In genomic region chr2:233960203-233960602, GRCh38 we compare ENCODE assay signal across 22 cellular contexts. TPM values are rescaled to one million over a fixed set of nuclear protein-coding genes. Genes with fewer than 3 reads are reported as not detected.
DNase-seq lines count a peak whose midpoint lies in the region; ATAC-seq and TF ChIP-seq lines count a peak whose summit lies in the region.
"Had no signal": no experiment of that assay in that cellular context is flagged by ENCODE, and none has a peak within 500 bp of the region (broad histone marks: within the 10 kb centered on the region; RNA-seq: fewer than 3 reads in every experiment).

No MANE protein-coding gene starts in this region.

- H3K27ac Mint-ChIP-seq in activated CD8-positive, alpha-beta T cell treated with anti-CD3 and anti-CD28 coated beads for 36 hours, result no peak overlapping the region
- H3K27ac Mint-ChIP-seq in activated CD8-positive, alpha-beta T cell treated with anti-CD3 and anti-CD28 coated beads, Interleukin-2, amount 10 ng/mL, durations not matched to agents 7 days and 5 days, result no peak overlapping the region
- no peak overlapping the region for H3K27ac Mint-ChIP-seq in activated T-helper 17 cell treated with anti-CD3 and anti-CD28 coated beads, Interleukin-2, amount 50 U/mL, for 72 hours
- no peak overlapping the region for H3K27ac Mint-ChIP-seq in stimulated activated effector memory CD8-positive, alpha-beta T cell treated with anti-CD3 and anti-CD28 coated beads, Interleukin-12 subunit alpha, Interleukin-12 subunit beta, amount 100 ng/mL, for 72 hours
- H3K27ac Mint-ChIP-seq: CD14-positive monocyte; CD4-positive, alpha-beta T cell; CD8-positive, alpha-beta memory T cell had no signal

- POLR2A ChIA-PET in activated CD8-positive, alpha-beta T cell treated with anti-CD3 and anti-CD28 coated beads for 36 hours (lab: Charles Lee), result no interaction called here
- POLR2A ChIA-PET in activated CD8-positive, alpha-beta T cell treated with anti-CD3 and anti-CD28 coated beads, Interleukin-2, amount 10 ng/mL, durations not matched to agents 7 days and 5 days (lab: Charles Lee), result no interaction called here

- ATAC-seq in activated CD8-positive, alpha-beta T cell treated with anti-CD3 and anti-CD28 coated beads for 36 hours, result peak; percentile 30
- ATAC-seq in activated CD8-positive, alpha-beta T cell treated with anti-CD3 and anti-CD28 coated beads, Interleukin-2, amount 10 ng/mL, durations not matched to agents 7 days and 5 days, result no peak
- ATAC-seq in activated T-helper 17 cell treated with anti-CD3 and anti-CD28 coated beads, Interleukin-2, amount 50 U/mL, for 72 hours (replicated peaks), result peak; percentile 29
- peak; percentile 60 for ATAC-seq in stimulated activated effector memory CD8-positive, alpha-beta T cell treated with anti-CD3 and anti-CD28 coated beads, Interleukin-12 subunit alpha, Interleukin-12 subunit beta, amount 100 ng/mL, for 72 hours
- ATAC-seq: A549, GM12878 had no signal

- CTCF ChIA-PET in activated CD8-positive, alpha-beta T cell treated with anti-CD3 and anti-CD28 coated beads for 36 hours (lab: Charles Lee), result no interaction called here
- CTCF ChIA-PET in activated CD8-positive, alpha-beta T cell treated with anti-CD3 and anti-CD28 coated beads, Interleukin-2, amount 10 ng/mL, durations not matched to agents 7 days and 5 days (lab: Charles Lee), result no interaction called here

- no peaks in the 10 kb centered on the region for H3K9me3 Mint-ChIP-seq in activated CD8-positive, alpha-beta T cell treated with anti-CD3 and anti-CD28 coated beads for 36 hours
- H3K9me3 Mint-ChIP-seq in activated CD8-positive, alpha-beta T cell treated with anti-CD3 and anti-CD28 coated beads, Interleukin-2, amount 10 ng/mL, durations not matched to agents 7 days and 5 days (ENCODE audit: insufficient read depth), result no peaks in the 10 kb centered on the region
- no peaks in the 10 kb centered on the region for H3K9me3 Mint-ChIP-seq in activated T-helper 17 cell treated with anti-CD3 and anti-CD28 coated beads, Interleukin-2, amount 50 U/mL, for 72 hours
- H3K9me3 Mint-ChIP-seq in stimulated activated effector memory CD8-positive, alpha-beta T cell treated with anti-CD3 and anti-CD28 coated beads, Interleukin-12 subunit alpha, Interleukin-12 subunit beta, amount 100 ng/mL, for 72 hours, result no peaks in the 10 kb centered on the region
- H3K9me3 Mint-ChIP-seq: CD4-positive, alpha-beta T cell; CD8-positive, alpha-beta memory T cell had no signal

- H3K27me3 Mint-ChIP-seq in activated CD8-positive, alpha-beta T cell treated with anti-CD3 and anti-CD28 coated beads for 36 hours, result peaks cover 3% of the 10 kb centered on the region
- H3K27me3 Mint-ChIP-seq in activated CD8-positive, alpha-beta T cell treated with anti-CD3 and anti-CD28 coated beads, Interleukin-2, amount 10 ng/mL, durations not matched to agents 7 days and 5 days (ENCODE audit: low read depth), result peaks cover 5% of the 10 kb centered on the region
- peaks cover 9% of the 10 kb centered on the region for H3K27me3 Mint-ChIP-seq in activated T-helper 17 cell treated with anti-CD3 and anti-CD28 coated beads, Interleukin-2, amount 50 U/mL, for 72 hours

- no peak overlapping the region for H3K4me3 Mint-ChIP-seq in activated CD8-positive, alpha-beta T cell treated with anti-CD3 and anti-CD28 coated beads for 36 hours
- H3K4me3 Mint-ChIP-seq in activated CD8-positive, alpha-beta T cell treated with anti-CD3 and anti-CD28 coated beads, Interleukin-2, amount 10 ng/mL, durations not matched to agents 7 days and 5 days, result no peak overlapping the region
- no peak overlapping the region for H3K4me3 Mint-ChIP-seq in activated T-helper 17 cell treated with anti-CD3 and anti-CD28 coated beads, Interleukin-2, amount 50 U/mL, for 72 hours
- H3K4me3 Mint-ChIP-seq in stimulated activated effector memory CD8-positive, alpha-beta T cell treated with anti-CD3 and anti-CD28 coated beads, Interleukin-12 subunit alpha, Interleukin-12 subunit beta, amount 100 ng/mL, for 72 hours, result no peak overlapping the region
- H3K4me3 Mint-ChIP-seq: CD14-positive monocyte; CD4-positive, alpha-beta T cell; CD8-positive, alpha-beta memory T cell had no signal

- no peak for TF ChIP-seq CTCF in activated CD8-positive, alpha-beta T cell treated with anti-CD3 and anti-CD28 coated beads for 36 hours (IDR thresholded peaks at IDR 0.05)

- intact Hi-C loops in activated CD8-positive, alpha-beta T cell treated with anti-CD3 and anti-CD28 coated beads for 36 hours (cut with micrococcal nuclease), result no loop called here

- H3K36me3 Mint-ChIP-seq in activated CD8-positive, alpha-beta T cell treated with anti-CD3 and anti-CD28 coated beads for 36 hours (ENCODE audit: low read depth), result no peaks in the 10 kb centered on the region
- H3K36me3 Mint-ChIP-seq in activated CD8-positive, alpha-beta T cell treated with anti-CD3 and anti-CD28 coated beads, Interleukin-2, amount 10 ng/mL, durations not matched to agents 7 days and 5 days (ENCODE audit: low read depth), result no peaks in the 10 kb centered on the region
- H3K36me3 Mint-ChIP-seq in activated T-helper 17 cell treated with anti-CD3 and anti-CD28 coated beads, Interleukin-2, amount 50 U/mL, for 72 hours (ENCODE audit: low read depth), result no peaks in the 10 kb centered on the region
- H3K36me3 Mint-ChIP-seq in stimulated activated effector memory CD8-positive, alpha-beta T cell treated with anti-CD3 and anti-CD28 coated beads, Interleukin-12 subunit alpha, Interleukin-12 subunit beta, amount 100 ng/mL, for 72 hours, result no peaks in the 10 kb centered on the region
- H3K36me3 Mint-ChIP-seq: CD14-positive monocyte; CD8-positive, alpha-beta memory T cell had no signal

- H3K4me1 Mint-ChIP-seq in activated CD8-positive, alpha-beta T cell treated with anti-CD3 and anti-CD28 coated beads for 36 hours (ENCODE audit: low read depth), result peaks cover 4% of the 10 kb centered on the region
- no peaks in the 10 kb centered on the region for H3K4me1 Mint-ChIP-seq in activated CD8-positive, alpha-beta T cell treated with anti-CD3 and anti-CD28 coated beads, Interleukin-2, amount 10 ng/mL, durations not matched to agents 7 days and 5 days (ENCODE audit: low read depth)
- no peaks in the 10 kb centered on the region for H3K4me1 Mint-ChIP-seq in activated T-helper 17 cell treated with anti-CD3 and anti-CD28 coated beads, Interleukin-2, amount 50 U/mL, for 72 hours
- no peaks in the 10 kb centered on the region for H3K4me1 Mint-ChIP-seq in stimulated activated effector memory CD8-positive, alpha-beta T cell treated with anti-CD3 and anti-CD28 coated beads, Interleukin-12 subunit alpha, Interleukin-12 subunit beta, amount 100 ng/mL, for 72 hours
- H3K4me1 Mint-ChIP-seq: CD14-positive monocyte; CD8-positive, alpha-beta memory T cell had no signal

- DNase-seq in activated CD8-positive, alpha-beta T cell treated with anti-CD3 and anti-CD28 coated beads for 36 hours, result no peak
- no peak for DNase-seq in activated CD8-positive, alpha-beta T cell treated with anti-CD3 and anti-CD28 coated beads, Interleukin-2, amount 10 ng/mL, durations not matched to agents 7 days and 5 days
- DNase-seq in stimulated activated effector memory CD8-positive, alpha-beta T cell treated with anti-CD3 and anti-CD28 coated beads, Interleukin-12 subunit alpha, Interleukin-12 subunit beta, amount 100 ng/mL, for 72 hours (ENCODE audit: low spot score in 2 of 2), result no peak
- DNase-seq in NCI-H2107 treated with DMSO at 0.1 percent for 48 hours (lab: John Stamatoyannopoulos, UW; ENCODE audit: unreplicated experiment) (no peak), NCI-H1092 treated with DMSO at 0.1 percent for 48 hours (lab: John Stamatoyannopoulos, UW) (no peak)
- DNase-seq: 8988T; ACHN; AML-193; BE2C; CD4-positive, alpha-beta T cell; CD8-positive, alpha-beta memory T cell; DMS 273 treated with DMSO at 0.1 percent for 48 hours; DMS79; EL; GDM1; GM23248; H7; HCEC 1CT had no signal

RNA-seq across cellular contexts. Expression of gene TRPM8, which starts 43.0 kb away (rescaled TPM):
- not detected for total RNA-seq in activated CD8-positive, alpha-beta T cell treated with anti-CD3 and anti-CD28 coated beads for 36 hours
- total RNA-seq in activated CD8-positive, alpha-beta T cell treated with anti-CD3 and anti-CD28 coated beads, Interleukin-2, amount 10 ng/mL, durations not matched to agents 7 days and 5 days, result not detected
- total RNA-seq in activated T-helper 17 cell treated with anti-CD3 and anti-CD28 coated beads, Interleukin-2, amount 50 U/mL, for 72 hours, result under 1 TPM in 1 of 2 donors, not detected in 1; 0.21 TPM
- total RNA-seq: CD4-positive, alpha-beta T cell; CD8-positive, alpha-beta memory T cell; GM12878; GM23248 had no signal
